Comparison of ENCODE assay signal across 18 cellular contexts in genomic region chr19:30144794-30145193, GRCh38.
"Had no signal": no experiment of that assay in that cellular context is flagged by ENCODE, and none has a peak within 500 bp of the region (broad histone marks: within the 10 kb centered on the region; RNA-seq: fewer than 3 reads in every experiment).

No MANE protein-coding gene starts in this region.

- H3K9me3 ChIP-seq: psoas muscle, right lobe of liver, tibial nerve, upper lobe of right lung, vagina had no signal

- ATAC-seq: foreskin keratinocyte; left ventricle myocardium superior; psoas muscle; stimulated activated memory B cell treated with anti-CD40 and anti-IgM and Interleukin-4, amounts not matched to agents 10 μg/mL and 1 μg/mL and 100 μg/mL, for 72 hours; upper lobe of right lung had no signal

- H3K27ac Mint-ChIP-seq: immature natural killer cell; naive B cell; nephron; stimulated activated memory B cell treated with anti-CD40 and anti-IgM and Interleukin-4, amounts not matched to agents 10 μg/mL and 1 μg/mL and 100 μg/mL, for 72 hours; stimulated activated naive CD8-positive, alpha-beta T cell treated with anti-CD3 and anti-CD28 coated beads, Interleukin-15, Interleukin-2, amounts not matched to agents 100 ng/mL and 50 ng/mL, for 24 hours had no signal

- H3K9me3 Mint-ChIP-seq: immature natural killer cell; nephron; stimulated activated memory B cell treated with anti-CD40 and anti-IgM and Interleukin-4, amounts not matched to agents 10 μg/mL and 1 μg/mL and 100 μg/mL, for 72 hours; stimulated activated naive CD8-positive, alpha-beta T cell treated with anti-CD3 and anti-CD28 coated beads, Interleukin-15, Interleukin-2, amounts not matched to agents 100 ng/mL and 50 ng/mL, for 24 hours had no signal

- DNase-seq: dermis blood vessel endothelial cell; foreskin keratinocyte; immature natural killer cell; left ventricle myocardium superior; mesenchymal stem cell; midbrain; naive B cell; retina; right lobe of liver; stimulated activated CD4-positive, alpha-beta T cell treated with anti-CD3 and anti-CD28 coated beads, Interleukin-4, amount 100 ng/mL, for 1 hour; upper lobe of right lung had no signal

- H3K27ac ChIP-seq: foreskin keratinocyte, parathyroid adenoma, psoas muscle, right lobe of liver, tibial nerve, upper lobe of right lung, vagina had no signal

- H3K27me3 Mint-ChIP-seq: naive B cell; stimulated activated naive CD8-positive, alpha-beta T cell treated with anti-CD3 and anti-CD28 coated beads, Interleukin-15, Interleukin-2, amounts not matched to agents 100 ng/mL and 50 ng/mL, for 24 hours had no signal

- H3K4me3 Mint-ChIP-seq: immature natural killer cell; naive B cell; nephron; stimulated activated memory B cell treated with anti-CD40 and anti-IgM and Interleukin-4, amounts not matched to agents 10 μg/mL and 1 μg/mL and 100 μg/mL, for 72 hours; stimulated activated naive CD8-positive, alpha-beta T cell treated with anti-CD3 and anti-CD28 coated beads, Interleukin-15, Interleukin-2, amounts not matched to agents 100 ng/mL and 50 ng/mL, for 24 hours had no signal

- H3K27me3 ChIP-seq: foreskin keratinocyte, right lobe of liver, tibial nerve, upper lobe of right lung, vagina had no signal

- H3K36me3 Mint-ChIP-seq: immature natural killer cell; naive B cell; stimulated activated memory B cell treated with anti-CD40 and anti-IgM and Interleukin-4, amounts not matched to agents 10 μg/mL and 1 μg/mL and 100 μg/mL, for 72 hours had no signal

- H3K4me1 Mint-ChIP-seq: immature natural killer cell; naive B cell; nephron; stimulated activated memory B cell treated with anti-CD40 and anti-IgM and Interleukin-4, amounts not matched to agents 10 μg/mL and 1 μg/mL and 100 μg/mL, for 72 hours had no signal
